Comparison of ENCODE assay signal across 8 cellular contexts in the genomic region with DNA sequence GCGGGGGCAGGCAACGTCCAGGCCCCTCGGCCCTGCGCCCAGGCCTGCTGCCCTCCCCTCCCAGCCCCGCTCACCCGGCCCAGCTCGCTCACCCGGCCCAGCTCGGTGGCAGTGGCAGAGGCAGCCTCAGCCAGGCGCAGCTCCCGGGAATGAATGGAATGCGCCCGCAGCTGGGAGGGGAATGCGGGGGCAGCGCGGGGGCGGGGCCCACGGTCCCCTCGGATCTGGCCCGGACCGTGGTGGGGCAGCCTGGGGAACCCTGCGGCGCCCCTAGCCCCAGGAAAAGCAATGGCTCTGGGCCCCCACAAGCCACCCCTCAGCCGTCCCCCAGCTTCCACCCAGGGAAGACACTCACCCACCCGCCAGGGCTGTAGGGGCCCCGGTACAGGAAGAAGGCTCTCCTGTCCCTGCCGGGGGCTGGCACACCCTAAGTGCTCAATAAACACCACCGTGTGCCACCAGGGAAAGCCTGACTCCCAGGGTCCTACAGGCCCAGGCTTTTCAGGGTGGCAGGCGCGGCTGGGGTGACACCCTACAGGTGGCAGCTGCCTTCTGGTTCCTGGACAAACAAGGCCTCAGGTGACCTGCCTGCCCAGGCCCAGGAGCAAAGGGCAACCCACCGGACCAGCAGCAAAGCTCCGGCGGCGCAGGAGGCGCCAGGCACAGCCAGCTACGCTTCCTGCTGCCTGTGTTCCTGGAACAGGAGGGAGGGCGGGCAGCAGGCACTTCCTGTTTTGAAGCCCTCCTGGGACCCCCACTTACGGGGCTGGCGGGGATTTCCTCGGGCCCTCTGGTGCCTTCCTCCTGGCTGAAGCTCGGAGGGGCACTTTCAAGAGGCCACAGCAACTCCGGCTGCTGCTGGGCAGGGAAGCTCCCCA. TPM values are rescaled to one million over a fixed set of nuclear protein-coding genes. Genes with fewer than 3 reads are reported as not detected.
DNase-seq lines count a peak whose midpoint lies in the region; ATAC-seq and TF ChIP-seq lines count a peak whose summit lies in the region.

No MANE protein-coding gene starts in this region.

- CTCF ChIA-PET in activated CD8-positive, alpha-beta memory T cell treated with anti-CD3 and anti-CD28 coated beads, Interleukin-2, amount 10 ng/mL, durations not matched to agents 7 days and 5 days (lab: Charles Lee), result interaction anchor here (1.0 to 4.1 kb wide), 7 partner anchors 13 to 75 kb away, joined by 3 to 16 read pairs (median 6); a partner anchor contains a TSS

- no peaks in the 10 kb centered on the region for H3K36me3 Mint-ChIP-seq in activated CD8-positive, alpha-beta memory T cell treated with anti-CD3 and anti-CD28 coated beads, Interleukin-2, amount 10 ng/mL, durations not matched to agents 7 days and 5 days

- 16 to 70% methylated on average over 2 to 42 of the region's 42 CpGs for WGBS in body of pancreas, 2 donors

- peaks cover 4 to 10% of the 10 kb centered on the region in 2 donors for H3K36me3 ChIP-seq in body of pancreas (replicated peaks in 1 of 2; ENCODE audit: insufficient read depth in 1 of 2, low read depth in 2 of 2)

- H3K27me3 Mint-ChIP-seq in activated CD8-positive, alpha-beta memory T cell treated with anti-CD3 and anti-CD28 coated beads, Interleukin-2, amount 10 ng/mL, durations not matched to agents 7 days and 5 days, result peaks cover 16% of the 10 kb centered on the region
- peaks cover 13% of the 10 kb centered on the region for H3K27me3 Mint-ChIP-seq in stimulated activated naive CD8-positive, alpha-beta T cell treated with anti-CD3 and anti-CD28 coated beads, Interleukin-15, amount 100 ng/mL, for 72 hours

- H3K4me3 ChIP-seq in body of pancreas, result no peak overlapping the region

- intact Hi-C loops in body of pancreas (cut with DNase I), result no loop called here

- TF ChIP-seq POLR2A in body of pancreas (IDR thresholded peaks at IDR 0.05), result peak in 2 of 3 donors; percentile 37 to 40

- DNase-seq in activated CD8-positive, alpha-beta memory T cell treated with anti-CD3 and anti-CD28 coated beads, Interleukin-2, amount 10 ng/mL, durations not matched to agents 7 days and 5 days, result no peak
- no peak for DNase-seq in activated CD8-positive, alpha-beta memory T cell treated with anti-CD3 and anti-CD28 coated beads, Interleukin-2, amount 50 U/mL, for 4 hours
- DNase-seq in body of pancreas (peak; percentile 60 to 82 (median 76)), islet precursor cell (peak; percentile 95), GM19240 (ENCODE audit: insufficient read length, low spot score) (no peak), NCI-H748 treated with DMSO at 0.1 percent for 48 hours (lab: John Stamatoyannopoulos, UW) (no peak)
- DNase-seq in stimulated activated naive CD8-positive, alpha-beta T cell treated with anti-CD3 and anti-CD28 coated beads, Interleukin-15, amount 100 ng/mL, for 72 hours, result peak in 1 of 2 donors; percentile 54
- no peak for DNase-seq in activated naive CD4-positive, alpha-beta T cell treated with Interleukin-2 at 50 U/mL for 16 hours

- H3K27me3 ChIP-seq in body of pancreas, result no peaks in the 10 kb centered on the region

- peak in 2 of 7 experiments; percentile 5 to 9 for TF ChIP-seq CTCF in body of pancreas (IDR thresholded peaks at IDR 0.05)

- H3K4me1 Mint-ChIP-seq in activated CD8-positive, alpha-beta memory T cell treated with anti-CD3 and anti-CD28 coated beads, Interleukin-2, amount 10 ng/mL, durations not matched to agents 7 days and 5 days, result peaks cover 12% of the 10 kb centered on the region
- H3K4me1 Mint-ChIP-seq in stimulated activated naive CD8-positive, alpha-beta T cell treated with anti-CD3 and anti-CD28 coated beads, Interleukin-15, amount 100 ng/mL, for 72 hours, result peaks cover 32% of the 10 kb centered on the region

- peak overlapping the region; percentile 76 to 89 (median 82) for H3K27ac ChIP-seq in body of pancreas

- H3K4me3 Mint-ChIP-seq in activated CD8-positive, alpha-beta memory T cell treated with anti-CD3 and anti-CD28 coated beads, Interleukin-2, amount 10 ng/mL, durations not matched to agents 7 days and 5 days, result no peak overlapping the region
- H3K4me3 Mint-ChIP-seq in stimulated activated naive CD8-positive, alpha-beta T cell treated with anti-CD3 and anti-CD28 coated beads, Interleukin-15, amount 100 ng/mL, for 72 hours, result peak overlapping the region; percentile 80

- H3K4me1 ChIP-seq in body of pancreas, result peaks cover 70% of the 10 kb centered on the region

- no peaks in the 10 kb centered on the region for H3K9me3 ChIP-seq in body of pancreas

- no peak overlapping the region for H3K27ac Mint-ChIP-seq in activated CD8-positive, alpha-beta memory T cell treated with anti-CD3 and anti-CD28 coated beads, Interleukin-2, amount 10 ng/mL, durations not matched to agents 7 days and 5 days
- H3K27ac Mint-ChIP-seq in stimulated activated naive CD8-positive, alpha-beta T cell treated with anti-CD3 and anti-CD28 coated beads, Interleukin-15, amount 100 ng/mL, for 72 hours, result peak overlapping the region; percentile 63 to 89

- peak; percentile 31 for ATAC-seq in activated CD8-positive, alpha-beta memory T cell treated with anti-CD3 and anti-CD28 coated beads, Interleukin-2, amount 10 ng/mL, durations not matched to agents 7 days and 5 days
- ATAC-seq in body of pancreas, result peak; percentile 80
- peak; percentile 68 for ATAC-seq in stimulated activated naive CD8-positive, alpha-beta T cell treated with anti-CD3 and anti-CD28 coated beads, Interleukin-15, amount 100 ng/mL, for 72 hours

- H3K9me3 Mint-ChIP-seq in activated CD8-positive, alpha-beta memory T cell treated with anti-CD3 and anti-CD28 coated beads, Interleukin-2, amount 10 ng/mL, durations not matched to agents 7 days and 5 days (ENCODE audit: low read depth), result no peaks in the 10 kb centered on the region
- no peaks in the 10 kb centered on the region for H3K9me3 Mint-ChIP-seq in stimulated activated naive CD8-positive, alpha-beta T cell treated with anti-CD3 and anti-CD28 coated beads, Interleukin-15, amount 100 ng/mL, for 72 hours

RNA-seq across cellular contexts. Expression of a gene that starts 13.8 kb away (rescaled TPM):
- 10 to 100 TPM; 23.4 to 26.6 TPM for total RNA-seq in activated CD8-positive, alpha-beta memory T cell treated with anti-CD3 and anti-CD28 coated beads, Interleukin-2, amount 10 ng/mL, durations not matched to agents 7 days and 5 days
- 100 to 1,000 TPM; 113 to 140 TPM for total RNA-seq in body of pancreas

RNA-seq across cellular contexts. Expression of a gene that starts 23.5 kb away (rescaled TPM):
- total RNA-seq in activated CD8-positive, alpha-beta memory T cell treated with anti-CD3 and anti-CD28 coated beads, Interleukin-2, amount 10 ng/mL, durations not matched to agents 7 days and 5 days, result 10 to 100 TPM; 16.5 to 18.5 TPM
- total RNA-seq in body of pancreas, result 1 to 10 TPM; 3.0 to 3.6 TPM

RNA-seq across cellular contexts. Expression of a gene that starts 32.2 kb away (rescaled TPM):
- total RNA-seq in activated CD8-positive, alpha-beta memory T cell treated with anti-CD3 and anti-CD28 coated beads, Interleukin-2, amount 10 ng/mL, durations not matched to agents 7 days and 5 days, result 10 to 100 TPM; 13.9 to 15.8 TPM
- 1 to 10 TPM; 3.9 to 4.6 TPM for total RNA-seq in body of pancreas

RNA-seq across cellular contexts. Expression of a gene that starts 33.1 kb away (rescaled TPM):
- total RNA-seq in activated CD8-positive, alpha-beta memory T cell treated with anti-CD3 and anti-CD28 coated beads, Interleukin-2, amount 10 ng/mL, durations not matched to agents 7 days and 5 days, result 1 to 10 TPM; 5.7 to 8.8 TPM
- total RNA-seq in body of pancreas, result 1 to 10 TPM; 3.4 to 7.3 TPM

RNA-seq across cellular contexts. Expression of a gene that starts 42.6 kb away (rescaled TPM):
- 10 to 100 TPM; 75.2 to 96.3 TPM for total RNA-seq in activated CD8-positive, alpha-beta memory T cell treated with anti-CD3 and anti-CD28 coated beads, Interleukin-2, amount 10 ng/mL, durations not matched to agents 7 days and 5 days
- total RNA-seq in body of pancreas, result 100 to 1,000 TPM in 1 of 2 donors, 10 to 100 TPM in 1; 31.9 to 128 TPM

Comparison
In these comparisons a context has a peak if more than half of its experiments do, and no peak if none do; other contexts are left out.
1. DNase-seq: peak in body of pancreas (4 of 4) and islet precursor cell (single experiment); none in activated CD8-positive, alpha-beta memory T cell treated with anti-CD3 and anti-CD28 coated beads, Interleukin-2, amount 10 ng/mL, durations not matched to agents 7 days and 5 days (single experiment), activated CD8-positive, alpha-beta memory T cell treated with anti-CD3 and anti-CD28 coated beads, Interleukin-2, amount 50 U/mL, for 4 hours (single experiment), GM19240 (single experiment), NCI-H748 treated with DMSO at 0.1 percent for 48 hours (single experiment) and activated naive CD4-positive, alpha-beta T cell treated with Interleukin-2 at 50 U/mL for 16 hours (single experiment).
2. RNA of a gene that starts 13.8 kb away (total RNA-seq): 113 to 140 TPM in body of pancreas; 23.4 to 26.6 TPM in activated CD8-positive, alpha-beta memory T cell treated with anti-CD3 and anti-CD28 coated beads, Interleukin-2, amount 10 ng/mL, durations not matched to agents 7 days and 5 days; every median in the first group is over 4 times any median in the second.
3. Peak in every context shown above with its lines, with median percentiles within 50 percentile points of each other: ATAC-seq.